In genomic region chr20:61603715-61604114, GRCh38 we compare ENCODE assay signal across 26 cellular contexts.
DNase-seq lines count a peak whose midpoint lies in the region; ATAC-seq, FAIRE-seq and TF ChIP-seq lines count a peak whose summit lies in the region.
"Had no signal": no experiment of that assay in that cellular context is flagged by ENCODE, and none has a peak within 500 bp of the region (broad histone marks: within the 10 kb centered on the region; RNA-seq: fewer than 3 reads in every experiment).

No MANE protein-coding gene starts in this region.

- peak overlapping the region; percentile 40 for H3K27ac Mint-ChIP-seq in stimulated activated effector memory CD8-positive, alpha-beta T cell treated with anti-CD3 and anti-CD28 coated beads, Interleukin-12 subunit alpha, Interleukin-12 subunit beta, amount 100 ng/mL, for 72 hours
- H3K27ac Mint-ChIP-seq: CD14-positive monocyte; CD4-positive, alpha-beta memory T cell; CD4-positive, CD25-positive, alpha-beta regulatory T cell; CD8-positive, alpha-beta memory T cell had no signal

- H3K9me3 ChIP-seq in HEK293 (ENCODE audit: control insufficient read depth, insufficient read depth, low read depth, low read length) (no peaks in the 10 kb centered on the region), kidney (ENCODE audit: control insufficient read depth in 1 of 2, low read length in 2 of 2) (peaks cover 0 to 13% of the 10 kb centered on the region in 2 donors)
- H3K9me3 ChIP-seq: BE2C had no signal

- H3K27ac ChIP-seq in HEK293 (ENCODE audit: extremely low read depth, low read depth, low read length) (no peak overlapping the region), kidney (ENCODE audit: low read depth in 2 of 2, low read length in 2 of 2) (no peak overlapping the region)
- H3K27ac ChIP-seq: BLaER1 had no signal

- H3K4me1 Mint-ChIP-seq in stimulated activated effector memory CD8-positive, alpha-beta T cell treated with anti-CD3 and anti-CD28 coated beads, Interleukin-12 subunit alpha, Interleukin-12 subunit beta, amount 100 ng/mL, for 72 hours: no peaks in the 10 kb centered on the region
- H3K4me1 Mint-ChIP-seq: CD14-positive monocyte; CD4-positive, alpha-beta memory T cell; CD4-positive, CD25-positive, alpha-beta regulatory T cell; CD8-positive, alpha-beta memory T cell had no signal

- no peaks in the 10 kb centered on the region for H3K36me3 Mint-ChIP-seq in stimulated activated effector memory CD8-positive, alpha-beta T cell treated with anti-CD3 and anti-CD28 coated beads, Interleukin-12 subunit alpha, Interleukin-12 subunit beta, amount 100 ng/mL, for 72 hours
- H3K36me3 Mint-ChIP-seq: CD14-positive monocyte; CD4-positive, alpha-beta memory T cell; CD4-positive, CD25-positive, alpha-beta regulatory T cell; CD8-positive, alpha-beta memory T cell had no signal

- intact Hi-C loops in kidney (cut with DNase I): no loop called here

- DNase-seq in kidney: peak; percentile 11
- no peak for DNase-seq in stimulated activated effector memory CD8-positive, alpha-beta T cell treated with anti-CD3 and anti-CD28 coated beads, Interleukin-12 subunit alpha, Interleukin-12 subunit beta, amount 100 ng/mL, for 72 hours (ENCODE audit: low spot score in 2 of 2)
- DNase-seq: 8988T; ACHN; BE2C; C1 segment of cervical spinal cord; CD4-positive, alpha-beta memory T cell; CD4-positive, CD25-positive, alpha-beta regulatory T cell; CD8-positive, alpha-beta memory T cell; COR-L47; DMS 273 treated with DMSO at 0.1 percent for 48 hours; DMS153; DMS53; DMS79; DND-41; EL; GDM1 had no signal

- H3K9me3 Mint-ChIP-seq in stimulated activated effector memory CD8-positive, alpha-beta T cell treated with anti-CD3 and anti-CD28 coated beads, Interleukin-12 subunit alpha, Interleukin-12 subunit beta, amount 100 ng/mL, for 72 hours: no peaks in the 10 kb centered on the region

- H3K4me3 ChIP-seq in HEK293 (ENCODE audit: low read depth, low read length) (no peak overlapping the region), kidney (ENCODE audit: low read length in 2 of 2) (no peak overlapping the region)
- H3K4me3 ChIP-seq: BLaER1, GM12878 had no signal

- no peak overlapping the region for H3K9ac ChIP-seq in kidney (ENCODE audit: low read length in 2 of 2)
- H3K9ac ChIP-seq: BLaER1 had no signal

- H3K4me3 Mint-ChIP-seq in stimulated activated effector memory CD8-positive, alpha-beta T cell treated with anti-CD3 and anti-CD28 coated beads, Interleukin-12 subunit alpha, Interleukin-12 subunit beta, amount 100 ng/mL, for 72 hours: no peak overlapping the region
- H3K4me3 Mint-ChIP-seq: CD14-positive monocyte; CD4-positive, alpha-beta memory T cell; CD4-positive, CD25-positive, alpha-beta regulatory T cell; CD8-positive, alpha-beta memory T cell had no signal

- CTCF ChIA-PET in HEK293 (lab: Yijun Ruan, JAX): no interaction called here

- FAIRE-seq in kidney (lab: Jason Lieb, UNC): no peak
- FAIRE-seq: A204.1, GM12878, GM12892, GM18507 had no signal

- no peak for ATAC-seq in stimulated activated effector memory CD8-positive, alpha-beta T cell treated with anti-CD3 and anti-CD28 coated beads, Interleukin-12 subunit alpha, Interleukin-12 subunit beta, amount 100 ng/mL, for 72 hours
- ATAC-seq in GM21717 (IDR thresholded peaks at IDR 0.05; ENCODE audit: unreplicated experiment) (no peak), HG03095 (IDR thresholded peaks at IDR 0.05; ENCODE audit: unreplicated experiment) (no peak)
- ATAC-seq: GM12878 had no signal

- H3K36me3 ChIP-seq in HEK293 (ENCODE audit: control insufficient read depth in 2 of 2, insufficient read depth in 1 of 2, low read length in 2 of 2) (no peaks in the 10 kb centered on the region), kidney (ENCODE audit: control insufficient read depth in 1 of 2, insufficient read depth in 2 of 2, low read length in 2 of 2) (no peaks in the 10 kb centered on the region)
- H3K36me3 ChIP-seq: BE2C, BLaER1 had no signal

- POLR2A ChIA-PET in HEK293 (lab: Yijun Ruan, JAX): no interaction called here

- no peaks in the 10 kb centered on the region for H3K4me1 ChIP-seq in HEK293 (ENCODE audit: control insufficient read depth, insufficient read depth, low read length)
- H3K4me1 ChIP-seq in kidney (ENCODE audit: control insufficient read depth in 1 of 2, insufficient read depth in 1 of 2, low read depth in 1 of 2, low read length in 2 of 2): no peaks in the 10 kb centered on the region
- H3K4me1 ChIP-seq: BE2C had no signal

- TF ChIP-seq CTCF in HEK293 (tag by site-specific recombination; IDR thresholded peaks at IDR 0.05) (no peak), kidney (IDR thresholded peaks at IDR 0.05; ENCODE audit: borderline replicate concordance, extremely low read depth, insufficient read depth) (no peak)

TF ChIP-seq in HEK293, 187 proteins besides CTCF, POLR2A, EP300 and RAD21:
- peak; percentile 96 for TF ChIP-seq ZNF157 (tag by site-specific recombination; IDR thresholded peaks at IDR 0.05)
- no peak for TF ChIP-seq ZBTB10 (tag by site-specific recombination; IDR thresholded peaks at IDR 0.05)
TF ChIP-seq in HEK293: peak in this region for 1.
